ENCODE assay signal across 1 cellular context in the genomic region with DNA sequence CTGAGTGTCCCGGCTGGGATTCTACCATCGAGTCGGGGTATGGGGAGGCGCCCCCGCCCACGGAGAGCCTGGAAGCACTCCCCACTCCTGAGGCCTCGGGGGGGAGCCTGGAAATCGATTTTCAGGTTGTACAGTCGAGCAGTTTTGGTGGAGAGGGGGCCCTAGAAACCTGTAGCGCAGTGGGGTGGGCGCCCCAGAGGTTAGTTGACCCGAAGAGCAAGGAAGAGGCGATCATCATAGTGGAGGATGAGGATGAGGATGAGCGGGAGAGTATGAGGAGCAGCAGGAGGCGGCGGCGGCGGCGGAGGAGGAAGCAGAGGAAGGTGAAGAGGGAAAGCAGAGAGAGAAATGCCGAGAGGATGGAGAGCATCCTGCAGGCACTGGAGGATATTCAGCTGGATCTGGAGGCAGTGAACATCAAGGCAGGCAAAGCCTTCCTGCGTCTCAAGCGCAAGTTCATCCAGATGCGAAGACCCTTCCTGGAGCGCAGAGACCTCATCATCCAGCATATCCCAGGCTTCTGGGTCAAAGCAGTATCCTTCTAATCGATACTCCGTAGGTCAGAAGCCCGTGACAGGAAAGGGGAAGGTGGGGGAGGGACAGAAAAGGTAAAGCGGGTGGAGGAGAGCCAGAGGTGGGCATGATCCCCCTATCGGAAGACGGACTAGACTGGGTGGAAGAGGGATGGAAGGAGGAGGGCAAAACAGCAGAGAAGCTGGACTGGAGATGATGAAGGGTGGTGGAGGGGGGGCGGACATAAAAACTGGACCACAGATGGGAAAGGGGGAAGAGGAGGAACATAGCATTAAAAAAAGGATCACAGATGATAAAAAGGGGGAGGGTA.
TF ChIP-seq lines count a peak whose summit lies in the region.

No MANE protein-coding gene starts in this region.

TF ChIP-seq in GM23338, 12 proteins besides CTCF, POLR2A, EP300 and RAD21 (continued from another document):
- TF ChIP-seq, protein P1, sequence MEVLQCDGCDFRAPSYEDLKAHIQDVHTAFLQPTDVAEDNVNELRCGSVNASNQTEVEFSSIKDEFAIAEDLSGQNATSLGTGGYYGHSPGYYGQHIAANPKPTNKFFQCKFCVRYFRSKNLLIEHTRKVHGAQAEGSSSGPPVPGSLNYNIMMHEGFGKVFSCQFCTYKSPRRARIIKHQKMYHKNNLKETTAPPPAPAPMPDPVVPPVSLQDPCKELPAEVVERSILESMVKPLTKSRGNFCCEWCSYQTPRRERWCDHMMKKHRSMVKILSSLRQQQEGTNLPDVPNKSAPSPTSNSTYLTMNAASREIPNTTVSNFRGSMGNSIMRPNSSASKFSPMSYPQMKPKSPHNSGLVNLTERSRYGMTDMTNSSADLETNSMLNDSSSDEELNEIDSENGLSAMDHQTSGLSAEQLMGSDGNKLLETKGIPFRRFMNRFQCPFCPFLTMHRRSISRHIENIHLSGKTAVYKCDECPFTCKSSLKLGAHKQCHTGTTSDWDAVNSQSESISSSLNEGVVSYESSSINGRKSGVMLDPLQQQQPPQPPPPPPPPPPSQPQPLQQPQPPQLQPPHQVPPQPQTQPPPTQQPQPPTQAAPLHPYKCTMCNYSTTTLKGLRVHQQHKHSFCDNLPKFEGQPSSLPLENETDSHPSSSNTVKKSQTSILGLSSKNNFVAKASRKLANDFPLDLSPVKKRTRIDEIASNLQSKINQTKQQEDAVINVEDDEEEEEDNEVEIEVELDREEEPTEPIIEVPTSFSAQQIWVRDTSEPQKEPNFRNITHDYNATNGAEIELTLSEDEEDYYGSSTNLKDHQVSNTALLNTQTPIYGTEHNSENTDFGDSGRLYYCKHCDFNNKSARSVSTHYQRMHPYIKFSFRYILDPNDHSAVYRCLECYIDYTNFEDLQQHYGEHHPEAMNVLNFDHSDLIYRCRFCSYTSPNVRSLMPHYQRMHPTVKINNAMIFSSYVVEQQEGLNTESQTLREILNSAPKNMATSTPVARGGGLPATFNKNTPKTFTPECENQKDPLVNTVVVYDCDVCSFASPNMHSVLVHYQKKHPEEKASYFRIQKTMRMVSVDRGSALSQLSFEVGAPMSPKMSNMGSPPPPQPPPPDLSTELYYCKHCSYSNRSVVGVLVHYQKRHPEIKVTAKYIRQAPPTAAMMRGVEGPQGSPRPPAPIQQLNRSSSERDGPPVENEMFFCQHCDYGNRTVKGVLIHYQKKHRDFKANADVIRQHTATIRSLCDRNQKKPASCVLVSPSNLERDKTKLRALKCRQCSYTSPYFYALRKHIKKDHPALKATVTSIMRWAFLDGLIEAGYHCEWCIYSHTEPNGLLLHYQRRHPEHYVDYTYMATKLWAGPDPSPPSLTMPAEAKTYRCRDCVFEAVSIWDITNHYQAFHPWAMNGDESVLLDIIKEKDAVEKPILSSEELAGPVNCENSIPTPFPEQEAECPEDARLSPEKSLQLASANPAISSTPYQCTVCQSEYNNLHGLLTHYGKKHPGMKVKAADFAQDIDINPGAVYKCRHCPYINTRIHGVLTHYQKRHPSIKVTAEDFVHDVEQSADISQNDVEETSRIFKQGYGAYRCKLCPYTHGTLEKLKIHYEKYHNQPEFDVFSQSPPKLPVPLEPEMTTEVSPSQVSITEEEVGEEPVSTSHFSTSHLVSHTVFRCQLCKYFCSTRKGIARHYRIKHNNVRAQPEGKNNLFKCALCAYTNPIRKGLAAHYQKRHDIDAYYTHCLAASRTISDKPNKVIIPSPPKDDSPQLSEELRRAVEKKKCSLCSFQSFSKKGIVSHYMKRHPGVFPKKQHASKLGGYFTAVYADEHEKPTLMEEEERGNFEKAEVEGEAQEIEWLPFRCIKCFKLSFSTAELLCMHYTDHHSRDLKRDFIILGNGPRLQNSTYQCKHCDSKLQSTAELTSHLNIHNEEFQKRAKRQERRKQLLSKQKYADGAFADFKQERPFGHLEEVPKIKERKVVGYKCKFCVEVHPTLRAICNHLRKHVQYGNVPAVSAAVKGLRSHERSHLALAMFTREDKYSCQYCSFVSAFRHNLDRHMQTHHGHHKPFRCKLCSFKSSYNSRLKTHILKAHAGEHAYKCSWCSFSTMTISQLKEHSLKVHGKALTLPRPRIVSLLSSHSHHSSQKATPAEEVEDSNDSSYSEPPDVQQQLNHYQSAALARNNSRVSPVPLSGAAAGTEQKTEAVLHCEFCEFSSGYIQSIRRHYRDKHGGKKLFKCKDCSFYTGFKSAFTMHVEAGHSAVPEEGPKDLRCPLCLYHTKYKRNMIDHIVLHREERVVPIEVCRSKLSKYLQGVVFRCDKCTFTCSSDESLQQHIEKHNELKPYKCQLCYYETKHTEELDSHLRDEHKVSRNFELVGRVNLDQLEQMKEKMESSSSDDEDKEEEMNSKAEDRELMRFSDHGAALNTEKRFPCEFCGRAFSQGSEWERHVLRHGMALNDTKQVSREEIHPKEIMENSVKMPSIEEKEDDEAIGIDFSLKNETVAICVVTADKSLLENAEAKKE (CRISPR knock-in tag; IDR thresholded peaks at IDR 0.05): no peak
- TF ChIP-seq EZH2 (IDR thresholded peaks at IDR 0.05; ENCODE audit: low read depth, unreplicated experiment) (no peak), ZNF114 (CRISPR knock-in tag; IDR thresholded peaks at IDR 0.05) (no peak), EZH2phosphoT487 (IDR thresholded peaks at IDR 0.05; ENCODE audit: unreplicated experiment) (no peak), NANOG (IDR thresholded peaks at IDR 0.05; ENCODE audit: borderline replicate concordance) (no peak), JUNB (IDR thresholded peaks at IDR 0.05; ENCODE audit: unreplicated experiment) (no peak), POLR2AphosphoS5 (IDR thresholded peaks at IDR 0.05; ENCODE audit: low read depth) (no peak)
- TF ChIP-seq, protein P2, sequence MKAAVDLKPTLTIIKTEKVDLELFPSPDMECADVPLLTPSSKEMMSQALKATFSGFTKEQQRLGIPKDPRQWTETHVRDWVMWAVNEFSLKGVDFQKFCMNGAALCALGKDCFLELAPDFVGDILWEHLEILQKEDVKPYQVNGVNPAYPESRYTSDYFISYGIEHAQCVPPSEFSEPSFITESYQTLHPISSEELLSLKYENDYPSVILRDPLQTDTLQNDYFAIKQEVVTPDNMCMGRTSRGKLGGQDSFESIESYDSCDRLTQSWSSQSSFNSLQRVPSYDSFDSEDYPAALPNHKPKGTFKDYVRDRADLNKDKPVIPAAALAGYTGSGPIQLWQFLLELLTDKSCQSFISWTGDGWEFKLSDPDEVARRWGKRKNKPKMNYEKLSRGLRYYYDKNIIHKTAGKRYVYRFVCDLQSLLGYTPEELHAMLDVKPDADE (IDR thresholded peaks at IDR 0.05): no peak
- TF ChIP-seq, protein P3, sequence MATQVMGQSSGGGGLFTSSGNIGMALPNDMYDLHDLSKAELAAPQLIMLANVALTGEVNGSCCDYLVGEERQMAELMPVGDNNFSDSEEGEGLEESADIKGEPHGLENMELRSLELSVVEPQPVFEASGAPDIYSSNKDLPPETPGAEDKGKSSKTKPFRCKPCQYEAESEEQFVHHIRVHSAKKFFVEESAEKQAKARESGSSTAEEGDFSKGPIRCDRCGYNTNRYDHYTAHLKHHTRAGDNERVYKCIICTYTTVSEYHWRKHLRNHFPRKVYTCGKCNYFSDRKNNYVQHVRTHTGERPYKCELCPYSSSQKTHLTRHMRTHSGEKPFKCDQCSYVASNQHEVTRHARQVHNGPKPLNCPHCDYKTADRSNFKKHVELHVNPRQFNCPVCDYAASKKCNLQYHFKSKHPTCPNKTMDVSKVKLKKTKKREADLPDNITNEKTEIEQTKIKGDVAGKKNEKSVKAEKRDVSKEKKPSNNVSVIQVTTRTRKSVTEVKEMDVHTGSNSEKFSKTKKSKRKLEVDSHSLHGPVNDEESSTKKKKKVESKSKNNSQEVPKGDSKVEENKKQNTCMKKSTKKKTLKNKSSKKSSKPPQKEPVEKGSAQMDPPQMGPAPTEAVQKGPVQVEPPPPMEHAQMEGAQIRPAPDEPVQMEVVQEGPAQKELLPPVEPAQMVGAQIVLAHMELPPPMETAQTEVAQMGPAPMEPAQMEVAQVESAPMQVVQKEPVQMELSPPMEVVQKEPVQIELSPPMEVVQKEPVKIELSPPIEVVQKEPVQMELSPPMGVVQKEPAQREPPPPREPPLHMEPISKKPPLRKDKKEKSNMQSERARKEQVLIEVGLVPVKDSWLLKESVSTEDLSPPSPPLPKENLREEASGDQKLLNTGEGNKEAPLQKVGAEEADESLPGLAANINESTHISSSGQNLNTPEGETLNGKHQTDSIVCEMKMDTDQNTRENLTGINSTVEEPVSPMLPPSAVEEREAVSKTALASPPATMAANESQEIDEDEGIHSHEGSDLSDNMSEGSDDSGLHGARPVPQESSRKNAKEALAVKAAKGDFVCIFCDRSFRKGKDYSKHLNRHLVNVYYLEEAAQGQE (IDR thresholded peaks at IDR 0.05; ENCODE audit: unreplicated experiment): no peak
